ENCODE assay signal across 14 cellular contexts in the genomic region with DNA sequence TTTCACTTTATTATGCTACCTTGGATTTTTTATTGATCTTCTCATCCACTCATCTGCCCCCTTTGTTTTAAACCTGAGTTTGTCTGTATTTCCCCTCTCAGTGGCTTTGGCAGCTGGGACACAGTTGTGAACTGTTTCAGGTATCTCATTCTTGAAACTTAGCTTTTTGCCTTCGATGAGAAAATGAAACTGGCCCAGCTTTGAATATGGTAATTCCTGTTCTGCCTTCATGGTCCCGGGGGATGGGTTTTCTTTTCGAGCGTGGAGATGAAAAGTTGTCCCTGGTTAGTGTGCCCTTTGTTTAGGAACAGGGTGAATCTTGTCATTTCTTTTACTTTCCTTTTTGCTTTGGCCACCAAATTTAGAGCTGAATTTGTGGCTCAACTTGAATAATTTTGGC. TPM values are rescaled to one million over a fixed set of nuclear protein-coding genes. Genes with fewer than 3 reads are reported as not detected.
DNase-seq lines count a peak whose midpoint lies in the region; ATAC-seq and TF ChIP-seq lines count a peak whose summit lies in the region.
"Had no signal": no experiment of that assay in that cellular context is flagged by ENCODE, and none has a peak within 500 bp of the region (broad histone marks: within the 10 kb centered on the region; RNA-seq: fewer than 3 reads in every experiment).

No MANE protein-coding gene starts in this region.

- H3K4me1 ChIP-seq in vagina: peaks cover 20% of the 10 kb centered on the region

- peak; percentile 16 for ATAC-seq in activated CD8-positive, alpha-beta memory T cell treated with anti-CD3 and anti-CD28 coated beads, Interleukin-2, amount 10 ng/mL, durations not matched to agents 7 days and 5 days
- ATAC-seq in GM21786 (IDR thresholded peaks at IDR 0.05; ENCODE audit: unreplicated experiment) (peak; percentile 85), HG03442 (IDR thresholded peaks at IDR 0.05; ENCODE audit: unreplicated experiment) (peak; percentile 67)
- ATAC-seq in stimulated activated naive B cell treated with anti-CD40 and anti-IgM and Interleukin-4, amounts not matched to agents 10 μg/mL and 1 μg/mL and 100 μg/mL, for 72 hours (replicated peaks): peak; percentile 94 to 98
- ATAC-seq in activated CD4-positive, alpha-beta T cell treated with anti-CD3 and anti-CD28 coated beads for 36 hours: no peak
- ATAC-seq: natural killer cell had no signal

- no peaks in the 10 kb centered on the region for H3K9me3 ChIP-seq in vagina

- H3K27me3 Mint-ChIP-seq in activated CD8-positive, alpha-beta memory T cell treated with anti-CD3 and anti-CD28 coated beads, Interleukin-2, amount 10 ng/mL, durations not matched to agents 7 days and 5 days: no peaks in the 10 kb centered on the region
- no peaks in the 10 kb centered on the region for H3K27me3 Mint-ChIP-seq in stimulated activated naive B cell treated with anti-CD40 and anti-IgM and Interleukin-4, amounts not matched to agents 10 μg/mL and 1 μg/mL and 100 μg/mL, for 72 hours
- no peaks in the 10 kb centered on the region for H3K27me3 Mint-ChIP-seq in activated CD4-positive, alpha-beta T cell treated with anti-CD3 and anti-CD28 coated beads for 36 hours
- H3K27me3 Mint-ChIP-seq: dendritic cell treated with granulocyte-macrophage colony-stimulating factor and Interleukin-4, amounts not matched to agents 40 ng/mL and 50 ng/mL, for 4 days had no signal

- peak overlapping the region; percentile 65 for H3K4me3 Mint-ChIP-seq in activated CD8-positive, alpha-beta memory T cell treated with anti-CD3 and anti-CD28 coated beads, Interleukin-2, amount 10 ng/mL, durations not matched to agents 7 days and 5 days
- H3K4me3 Mint-ChIP-seq in stimulated activated naive B cell treated with anti-CD40 and anti-IgM and Interleukin-4, amounts not matched to agents 10 μg/mL and 1 μg/mL and 100 μg/mL, for 72 hours: peak overlapping the region; percentile 52 to 55
- H3K4me3 Mint-ChIP-seq in activated CD4-positive, alpha-beta T cell treated with anti-CD3 and anti-CD28 coated beads for 36 hours: no peak overlapping the region
- H3K4me3 Mint-ChIP-seq: dendritic cell treated with granulocyte-macrophage colony-stimulating factor and Interleukin-4, amounts not matched to agents 40 ng/mL and 50 ng/mL, for 4 days; natural killer cell had no signal

- CTCF ChIA-PET in activated CD8-positive, alpha-beta memory T cell treated with anti-CD3 and anti-CD28 coated beads, Interleukin-2, amount 10 ng/mL, durations not matched to agents 7 days and 5 days (lab: Charles Lee): interaction anchor here (2.6 to 2.8 kb wide), 2 partner anchors 11 to 25 kb away, joined by 13 to 17 read pairs; a partner anchor contains a TSS
- CTCF ChIA-PET in activated CD4-positive, alpha-beta T cell treated with anti-CD3 and anti-CD28 coated beads for 36 hours (lab: Charles Lee): interaction anchor here (0.7 to 1.6 kb wide), 4 partner anchors 8 to 198 kb away, joined by 3 to 4 read pairs (median 4); no protein-coding TSS in a partner anchor

- no peak for DNase-seq in activated CD8-positive, alpha-beta memory T cell treated with anti-CD3 and anti-CD28 coated beads, Interleukin-2, amount 10 ng/mL, durations not matched to agents 7 days and 5 days
- DNase-seq in activated CD8-positive, alpha-beta memory T cell treated with anti-CD3 and anti-CD28 coated beads, Interleukin-2, amount 50 U/mL, for 48 hours: no peak
- DNase-seq in stimulated activated naive B cell treated with anti-CD40 and anti-IgM and Interleukin-4, amounts not matched to agents 10 μg/mL and 1 μg/mL and 100 μg/mL, for 72 hours: peak; percentile 53
- no peak for DNase-seq in vagina (ENCODE audit: extremely low spot score in 2 of 2)
- no peak for DNase-seq in stimulated activated CD4-positive, alpha-beta T cell treated with anti-CD3 and anti-CD28 coated beads, Interleukin-4, amount 100 ng/mL, for 24 hours
- no peak for DNase-seq in activated CD4-positive, alpha-beta T cell treated with anti-CD3 and anti-CD28 coated beads for 36 hours
- DNase-seq: activated T-cell treated with anti-CD3 and anti-CD28 coated beads, Interleukin-2, amount 50 U/mL, for 48 hours; hypothalamus; natural killer cell; NCI-H446; trophoblast cell had no signal

- intact Hi-C loops in vagina (cut with DNase I): loop anchor here (10.0 kb wide), 1 partner anchor 57 kb away; no protein-coding TSS in a partner anchor
- intact Hi-C loops in activated CD4-positive, alpha-beta T cell treated with anti-CD3 and anti-CD28 coated beads for 36 hours (cut with DNase I, micrococcal nuclease): no loop called here

- POLR2A ChIA-PET in activated CD4-positive, alpha-beta T cell treated with anti-CD3 and anti-CD28 coated beads for 36 hours (lab: Charles Lee): no interaction called here

- H3K4me3 ChIP-seq in vagina: no peak overlapping the region

- H3K36me3 ChIP-seq in vagina: peaks cover 0 to 17% of the 10 kb centered on the region in 2 donors

- no peak overlapping the region for H3K27ac ChIP-seq in vagina

- peaks cover 21% of the 10 kb centered on the region for H3K36me3 Mint-ChIP-seq in activated CD8-positive, alpha-beta memory T cell treated with anti-CD3 and anti-CD28 coated beads, Interleukin-2, amount 10 ng/mL, durations not matched to agents 7 days and 5 days
- H3K36me3 Mint-ChIP-seq in stimulated activated naive B cell treated with anti-CD40 and anti-IgM and Interleukin-4, amounts not matched to agents 10 μg/mL and 1 μg/mL and 100 μg/mL, for 72 hours: peaks cover 13 to 35% of the 10 kb centered on the region in 2 donors
- H3K36me3 Mint-ChIP-seq in activated CD4-positive, alpha-beta T cell treated with anti-CD3 and anti-CD28 coated beads for 36 hours (ENCODE audit: low read depth): peaks cover 25% of the 10 kb centered on the region

- no peaks in the 10 kb centered on the region for H3K9me3 Mint-ChIP-seq in activated CD8-positive, alpha-beta memory T cell treated with anti-CD3 and anti-CD28 coated beads, Interleukin-2, amount 10 ng/mL, durations not matched to agents 7 days and 5 days (ENCODE audit: low read depth)
- H3K9me3 Mint-ChIP-seq in stimulated activated naive B cell treated with anti-CD40 and anti-IgM and Interleukin-4, amounts not matched to agents 10 μg/mL and 1 μg/mL and 100 μg/mL, for 72 hours: no peaks in the 10 kb centered on the region
- no peaks in the 10 kb centered on the region for H3K9me3 Mint-ChIP-seq in activated CD4-positive, alpha-beta T cell treated with anti-CD3 and anti-CD28 coated beads for 36 hours (ENCODE audit: low read depth)
- H3K9me3 Mint-ChIP-seq: dendritic cell treated with granulocyte-macrophage colony-stimulating factor and Interleukin-4, amounts not matched to agents 40 ng/mL and 50 ng/mL, for 4 days; natural killer cell had no signal

- no peak for TF ChIP-seq CTCF in vagina (IDR thresholded peaks at IDR 0.05)

- no peaks in the 10 kb centered on the region for H3K27me3 ChIP-seq in vagina

- peaks cover 28% of the 10 kb centered on the region for H3K4me1 Mint-ChIP-seq in activated CD8-positive, alpha-beta memory T cell treated with anti-CD3 and anti-CD28 coated beads, Interleukin-2, amount 10 ng/mL, durations not matched to agents 7 days and 5 days
- peaks cover 14 to 23% of the 10 kb centered on the region in 2 donors for H3K4me1 Mint-ChIP-seq in stimulated activated naive B cell treated with anti-CD40 and anti-IgM and Interleukin-4, amounts not matched to agents 10 μg/mL and 1 μg/mL and 100 μg/mL, for 72 hours
- peaks cover 7% of the 10 kb centered on the region for H3K4me1 Mint-ChIP-seq in activated CD4-positive, alpha-beta T cell treated with anti-CD3 and anti-CD28 coated beads for 36 hours

- H3K27ac Mint-ChIP-seq in activated CD8-positive, alpha-beta memory T cell treated with anti-CD3 and anti-CD28 coated beads, Interleukin-2, amount 10 ng/mL, durations not matched to agents 7 days and 5 days: peak overlapping the region; percentile 65
- peak overlapping the region; percentile 9 for H3K27ac Mint-ChIP-seq in stimulated activated naive B cell treated with anti-CD40 and anti-IgM and Interleukin-4, amounts not matched to agents 10 μg/mL and 1 μg/mL and 100 μg/mL, for 72 hours
- no peak overlapping the region for H3K27ac Mint-ChIP-seq in activated CD4-positive, alpha-beta T cell treated with anti-CD3 and anti-CD28 coated beads for 36 hours
- H3K27ac Mint-ChIP-seq: dendritic cell treated with granulocyte-macrophage colony-stimulating factor and Interleukin-4, amounts not matched to agents 40 ng/mL and 50 ng/mL, for 4 days; natural killer cell had no signal

- TF ChIP-seq POLR2A in vagina (IDR thresholded peaks at IDR 0.05): no peak

RNA-seq across cellular contexts. Expression of a gene that starts 25.6 kb away (rescaled TPM):
- 10 to 100 TPM; 10.5 to 12.9 TPM for total RNA-seq in activated CD8-positive, alpha-beta memory T cell treated with anti-CD3 and anti-CD28 coated beads, Interleukin-2, amount 10 ng/mL, durations not matched to agents 7 days and 5 days
- total RNA-seq in vagina: 13.0 TPM
- total RNA-seq in activated CD4-positive, alpha-beta T cell treated with anti-CD3 and anti-CD28 coated beads for 36 hours: 10 to 100 TPM in 1 of 2 experiments, 1 to 10 TPM in 1; 8.7 to 12.0 TPM
